17 cellular contexts compared by ENCODE assay signal in the genomic region with DNA sequence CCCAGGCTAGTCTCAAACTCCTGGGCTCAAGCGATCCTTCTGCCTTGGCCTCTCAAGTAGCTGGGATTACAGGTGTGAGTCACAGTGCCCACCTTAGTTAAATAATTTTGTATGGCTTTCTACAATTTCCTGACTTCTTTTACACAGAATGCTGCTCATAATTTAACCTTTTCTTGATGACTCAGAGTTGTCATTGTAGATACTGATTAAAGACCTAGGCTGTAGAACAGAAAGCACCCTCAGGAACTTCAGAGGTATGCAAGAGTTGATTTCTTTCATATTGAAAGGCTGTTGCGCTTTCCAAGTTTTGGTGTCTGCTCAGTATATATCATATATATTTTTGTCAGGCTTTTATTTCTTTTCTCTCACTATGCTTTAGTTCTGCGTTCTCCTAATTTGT. TPM values are rescaled to one million over a fixed set of nuclear protein-coding genes. Genes with fewer than 3 reads are reported as not detected.
"Had no signal": no experiment of that assay in that cellular context is flagged by ENCODE, and none has a peak within 500 bp of the region (broad histone marks: within the 10 kb centered on the region; RNA-seq: fewer than 3 reads in every experiment).

No MANE protein-coding gene starts in this region.

- H3K9me3 Mint-ChIP-seq: activated CD4-positive, alpha-beta memory T cell treated with anti-CD3 and anti-CD28 coated beads, Interleukin-2, amount 10 ng/mL, durations not matched to agents 7 days and 5 days; immature natural killer cell; naive thymus-derived CD4-positive, alpha-beta T cell had no signal

- H3K4me3 Mint-ChIP-seq: activated CD4-positive, alpha-beta memory T cell treated with anti-CD3 and anti-CD28 coated beads, Interleukin-2, amount 10 ng/mL, durations not matched to agents 7 days and 5 days; immature natural killer cell; naive thymus-derived CD4-positive, alpha-beta T cell had no signal

- H3K27ac ChIP-seq: breast epithelium, esophagus muscularis mucosa, right atrium auricular region, skin epidermis had no signal

- DNase-seq: activated CD4-positive, alpha-beta memory T cell treated with anti-CD3 and anti-CD28 coated beads, Interleukin-2, amount 10 ng/mL, durations not matched to agents 7 days and 5 days; activated CD4-positive, alpha-beta T cell treated with anti-CD3 and anti-CD28 coated beads for 1 hour; anterior cingulate cortex; glutamatergic neuron; immature natural killer cell; left colon; naive thymus-derived CD4-positive, alpha-beta T cell; substantia nigra; SW 1271; trophoblast cell had no signal

- H3K4me3 ChIP-seq: breast epithelium, esophagus muscularis mucosa, right atrium auricular region, skin epidermis had no signal

- ATAC-seq: left colon; naive thymus-derived CD4-positive, alpha-beta T cell had no signal

- H3K9me3 ChIP-seq: breast epithelium, esophagus muscularis mucosa, right atrium auricular region had no signal

- H3K4me1 ChIP-seq: breast epithelium, right atrium auricular region had no signal

- H3K27ac Mint-ChIP-seq: activated CD4-positive, alpha-beta memory T cell treated with anti-CD3 and anti-CD28 coated beads, Interleukin-2, amount 10 ng/mL, durations not matched to agents 7 days and 5 days; immature natural killer cell had no signal

- H3K27me3 ChIP-seq: esophagus muscularis mucosa, right atrium auricular region had no signal

- H3K27me3 Mint-ChIP-seq: activated CD4-positive, alpha-beta memory T cell treated with anti-CD3 and anti-CD28 coated beads, Interleukin-2, amount 10 ng/mL, durations not matched to agents 7 days and 5 days; naive thymus-derived CD4-positive, alpha-beta T cell had no signal

RNA-seq across cellular contexts. Expression of gene GPR34, which starts 21.1 kb away (rescaled TPM):
- total RNA-seq: activated CD4-positive, alpha-beta memory T cell treated with anti-CD3 and anti-CD28 coated beads, Interleukin-2, amount 10 ng/mL, durations not matched to agents 7 days and 5 days; chondrocyte; lung microvascular endothelial cell had no signal

RNA-seq across cellular contexts. Expression of gene GPR82, which starts 56.4 kb away (rescaled TPM):
- total RNA-seq: activated CD4-positive, alpha-beta memory T cell treated with anti-CD3 and anti-CD28 coated beads, Interleukin-2, amount 10 ng/mL, durations not matched to agents 7 days and 5 days; chondrocyte; fibroblast of villous mesenchyme; lung microvascular endothelial cell had no signal
